8 cellular contexts compared by ENCODE assay signal in the genomic region with DNA sequence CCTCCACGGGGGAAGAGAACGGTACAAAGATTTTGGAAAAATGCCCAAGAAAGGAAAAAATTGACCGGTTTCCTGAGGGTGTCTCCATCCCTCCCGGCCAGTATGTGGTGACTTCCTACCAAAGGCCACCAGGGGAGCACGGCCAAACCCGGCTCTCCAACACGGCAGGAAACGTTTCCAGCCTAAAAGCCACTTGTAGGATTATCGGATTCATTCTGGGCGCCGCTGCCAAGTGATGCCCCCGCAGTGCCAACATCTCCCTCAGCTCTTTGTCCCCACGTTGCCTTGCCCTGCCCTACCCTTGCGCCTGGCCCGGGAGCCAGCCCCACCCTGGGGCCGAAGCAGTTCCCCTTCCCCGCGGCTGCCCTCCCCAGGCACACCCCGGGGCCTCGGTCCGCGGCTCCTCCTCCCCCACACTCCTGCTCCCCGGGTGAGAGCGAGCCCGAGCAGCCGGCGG. TPM values are rescaled to one million over a fixed set of nuclear protein-coding genes. Genes with fewer than 3 reads are reported as not detected.
A peak's percentile ranks its signal among the peaks of the same experiment; 100 is the strongest.
DNase-seq lines count a peak whose midpoint lies in the region; ATAC-seq and TF ChIP-seq lines count a peak whose summit lies in the region.

No MANE protein-coding gene starts in this region.

- ATAC-seq in GM19324 (IDR thresholded peaks at IDR 0.05; ENCODE audit: low FRiP score, unreplicated experiment), result peak; percentile 16
- peak; percentile 39 for ATAC-seq in HG03354 (IDR thresholded peaks at IDR 0.05; ENCODE audit: poor library complexity, severe bottlenecking, unreplicated experiment)
- peak; percentile 49 for ATAC-seq in gastroesophageal sphincter

- H3K4me1 ChIP-seq in OCI-LY7 (ENCODE audit: insufficient read depth, low read length, poor library complexity, severe bottlenecking) (peaks cover 21% of the 10 kb centered on the region), gastroesophageal sphincter (peaks cover 0 to 68% (median 15%) of the 10 kb centered on the region in 3 donors), neuronal stem cell (ENCODE audit: control insufficient read depth in 2 of 2, insufficient read depth in 1 of 2, low read depth in 1 of 2, low read length in 2 of 2) (peaks cover 5% of the 10 kb centered on the region in 2 donors)

- H3K4ac ChIP-seq in neuronal stem cell (ENCODE audit: low read length), result peak overlapping the region; percentile 80

- H3K9ac ChIP-seq in neuronal stem cell (ENCODE audit: low read depth, low read length, poor library complexity), result peak overlapping the region; percentile 99

- no peak overlapping the region for H2BK120ac ChIP-seq in neuronal stem cell (ENCODE audit: low read depth, low read length)

- DNase-seq in COLO829 (ENCODE audit: low spot score), result peak; percentile 80
- DNase-seq in OCI-LY7 (ENCODE audit: low spot score), result peak; percentile 64
- peak; percentile 40 for DNase-seq in activated naive CD4-positive, alpha-beta T cell treated with Interleukin-2 at 50 U/mL for 16 hours
- DNase-seq in neuronal stem cell (ENCODE audit: low spot score), result peak; percentile 48
- no peak for DNase-seq in NCI-H128 (lab: John Stamatoyannopoulos, UW; ENCODE audit: unreplicated experiment)

- H4K20me1 ChIP-seq in OCI-LY7 (ENCODE audit: insufficient read depth, low read length), result peaks cover 21% of the 10 kb centered on the region

- H3K36me3 ChIP-seq in OCI-LY7 (ENCODE audit: insufficient read depth, low read length) (peaks cover 32% of the 10 kb centered on the region), gastroesophageal sphincter (peaks cover 0 to 10% of the 10 kb centered on the region in 2 donors), neuronal stem cell (replicated peaks in 1 of 2; ENCODE audit: control insufficient read depth in 2 of 2, insufficient read depth in 2 of 2, low read length in 2 of 2) (peaks cover 0 to 33% of the 10 kb centered on the region in 2 donors)

- POLR2A ChIA-PET in OCI-LY7 (lab: Charles Lee), result no interaction called here

- no TSS peak for BruUV-seq in OCI-LY7 (replicated peaks; lab: Mats Ljungman, UMichigan)

- peak overlapping the region; percentile 69 for H3K27ac ChIP-seq in OCI-LY7 (ENCODE audit: low read depth, low read length, poor library complexity, severe bottlenecking)
- peak overlapping the region; percentile 75 to 97 (median 94) for H3K27ac ChIP-seq in gastroesophageal sphincter
- H3K27ac ChIP-seq in neuronal stem cell (replicated peaks; ENCODE audit: low read length), result peak overlapping the region; percentile 16

- no peak for TF ChIP-seq EP300 in gastroesophageal sphincter (IDR thresholded peaks at IDR 0.05)

- CTCF ChIA-PET in OCI-LY7 (lab: Charles Lee; ENCODE audit: unreplicated experiment), result no interaction called here

- H3K4me2 ChIP-seq in OCI-LY7 (ENCODE audit: low read length) (peak overlapping the region; percentile 98), neuronal stem cell (ENCODE audit: insufficient read depth, low read length, poor library complexity, severe bottlenecking) (peak overlapping the region; percentile 69)

- intact Hi-C loops in OCI-LY7 (cut with micrococcal nuclease; ENCODE audit: unreplicated experiment), result no loop called here

- peaks cover 8% of the 10 kb centered on the region for H3K79me1 ChIP-seq in neuronal stem cell (ENCODE audit: low read depth, low read length)

- H3K79me2 ChIP-seq in OCI-LY7 (ENCODE audit: insufficient read depth, low read depth, low read length), result peaks cover 57% of the 10 kb centered on the region

- H2BK5ac ChIP-seq in neuronal stem cell (ENCODE audit: low read length), result peak overlapping the region; percentile 99

- H3K9me2 ChIP-seq in OCI-LY7 (ENCODE audit: insufficient read depth, low read length), result no peaks in the 10 kb centered on the region

- TF ChIP-seq CTCF in OCI-LY7 (conservative IDR thresholded peaks at IDR 0.05; ENCODE audit: low read length) (peak; percentile 71), gastroesophageal sphincter (IDR thresholded peaks at IDR 0.05) (peak in 3 of 4 experiments; percentile 56 to 88 (median 80))

- no peak for TF ChIP-seq POLR2A in gastroesophageal sphincter (IDR thresholded peaks at IDR 0.05)

- peak overlapping the region; percentile 99 for H3K4me3 ChIP-seq in OCI-LY7 (ENCODE audit: low read depth, low read length, poor library complexity, severe bottlenecking)
- H3K4me3 ChIP-seq in gastroesophageal sphincter, result peak overlapping the region; percentile 68 to 69
- H3K4me3 ChIP-seq in neuronal stem cell (ENCODE audit: low read length in 2 of 2), result peak overlapping the region; percentile 83 to 100

- H2AFZ ChIP-seq in OCI-LY7 (ENCODE audit: low read length), result no peak overlapping the region; the same call in 1 of the 2 replicates
- H2AFZ ChIP-seq in neuronal stem cell (ENCODE audit: low read length), result peak overlapping the region; percentile 94

- peak overlapping the region; percentile 52 for H2BK12ac ChIP-seq in neuronal stem cell (ENCODE audit: low read length)

- H3K18ac ChIP-seq in neuronal stem cell (ENCODE audit: low read length), result peak overlapping the region; percentile 99

- H2BK15ac ChIP-seq in neuronal stem cell (ENCODE audit: low read length), result peak overlapping the region; percentile 71

- H3K9me3 ChIP-seq in OCI-LY7 (ENCODE audit: low read length) (no peaks in the 10 kb centered on the region), gastroesophageal sphincter (no peaks in the 10 kb centered on the region), neuronal stem cell (replicated peaks in 1 of 2; ENCODE audit: control insufficient read depth in 2 of 2, insufficient read depth in 1 of 2, low read depth in 1 of 2, low read length in 2 of 2) (peaks cover 0 to 3% of the 10 kb centered on the region in 2 donors)

- peak overlapping the region; percentile 96 for H2AK5ac ChIP-seq in neuronal stem cell (ENCODE audit: low read depth, low read length)

- peak overlapping the region; percentile 90 for H3K23ac ChIP-seq in neuronal stem cell (ENCODE audit: low read depth, low read length, poor library complexity)

- no peak overlapping the region for H4K8ac ChIP-seq in neuronal stem cell (ENCODE audit: low read depth, low read length)

- H4K91ac ChIP-seq in neuronal stem cell (ENCODE audit: low read depth, low read length, poor library complexity), result no peak overlapping the region

- H3K14ac ChIP-seq in neuronal stem cell (ENCODE audit: low read length), result peak overlapping the region; percentile 97

- WGBS in gastroesophageal sphincter (ENCODE audit: low coverage in 1 of 2), 2 donors, result 0% methylated on average over 6 to 8 of the region's 27 CpGs
- no CpG with 5 or more reads among the region's 27 CpGs for WGBS in neuronal stem cell (ENCODE audit: extremely low coverage in 2 of 2, insufficient read length in 2 of 2, insufficient replicate concordance in 1 of 2), 2 donors

- no peaks in the 10 kb centered on the region for H3K27me3 ChIP-seq in gastroesophageal sphincter
- H3K27me3 ChIP-seq in neuronal stem cell (ENCODE audit: control insufficient read depth in 3 of 3, insufficient read depth in 3 of 3, low read depth in 1 of 3, low read length in 3 of 3), result no peaks in the 10 kb centered on the region

RNA-seq across cellular contexts. Expression of a gene that starts 0.7 kb away (rescaled TPM):
- total RNA-seq in OCI-LY7 (2014; rRNA removed; shearing (Covaris generic)), result 30.5 and 32.0 TPM in 2 replicates
- total RNA-seq in OCI-LY7 (2022) (30.4 TPM in 2 replicates), gastroesophageal sphincter (10 to 100 TPM; 72.7 to 98.4 (median 77.2) TPM)
- 30.8 TPM for polyA plus RNA-seq in neuronal stem cell (2013, experiment 1 of 2)
- 32.4 TPM for polyA plus RNA-seq in neuronal stem cell (2013, experiment 2 of 2)

RNA-seq across cellular contexts. Expression of a gene that starts 37.2 kb away (rescaled TPM):
- total RNA-seq in OCI-LY7 (2014; rRNA removed; shearing (Covaris generic)), result 16.1 and 17.2 TPM in 2 replicates
- total RNA-seq in OCI-LY7 (2022) (70.5 and 74.4 TPM in 2 replicates), gastroesophageal sphincter (100 to 1,000 TPM; 215 to 461 (median 287) TPM)
- polyA plus RNA-seq in neuronal stem cell (2013, experiment 1 of 2), result 42.3 TPM
- polyA plus RNA-seq in neuronal stem cell (2013, experiment 2 of 2), result 42.0 TPM

RNA-seq across cellular contexts. Expression of a gene that starts 55.3 kb away (rescaled TPM):
- 267 and 467 TPM in 2 replicates for total RNA-seq in OCI-LY7 (2014; rRNA removed; shearing (Covaris generic))
- 646 and 654 TPM in 2 replicates for total RNA-seq in OCI-LY7 (2022)
- 100 to 1,000 TPM; 359 to 456 (median 398) TPM for total RNA-seq in gastroesophageal sphincter
- 1,173 TPM for polyA plus RNA-seq in neuronal stem cell (2013, experiment 1 of 2)
- 1,178 TPM for polyA plus RNA-seq in neuronal stem cell (2013, experiment 2 of 2)

Comparison
In these comparisons a context has a peak if more than half of its experiments do, and no peak if none do; other contexts are left out.
1. H3K27ac ChIP-seq: peak in every context shown above with its lines; median percentile 94 in gastroesophageal sphincter; 69 in OCI-LY7; 16 in neuronal stem cell.